In genomic region chr20:24746351-24746685, GRCh38 we compare ENCODE assay signal across 1 cellular context.
TF ChIP-seq lines count a peak whose summit lies in the region.

No MANE protein-coding gene starts in this region.

TF ChIP-seq in WTC11, 78 proteins besides CTCF, POLR2A, EP300 and RAD21 (continued from another document):
- TF ChIP-seq ZNF425 (CRISPR knock-in tag; conservative IDR thresholded peaks at IDR 0.05) (no peak), CREM (CRISPR knock-in tag; IDR thresholded peaks at IDR 0.05) (no peak), ZNF512 (CRISPR knock-in tag; IDR thresholded peaks at IDR 0.05; ENCODE audit: borderline replicate concordance) (no peak), SP1 (CRISPR knock-in tag; conservative IDR thresholded peaks at IDR 0.05) (no peak), ESRRA (CRISPR knock-in tag; IDR thresholded peaks at IDR 0.05; ENCODE audit: borderline replicate concordance) (no peak), E2F1 (CRISPR knock-in tag; IDR thresholded peaks at IDR 0.05) (no peak), ZNF423 (CRISPR knock-in tag; IDR thresholded peaks at IDR 0.05) (no peak), ZNF317 (CRISPR knock-in tag; IDR thresholded peaks at IDR 0.05; ENCODE audit: borderline replicate concordance, low read depth) (no peak)
